16 cellular contexts compared by ENCODE assay signal in the genomic region with DNA sequence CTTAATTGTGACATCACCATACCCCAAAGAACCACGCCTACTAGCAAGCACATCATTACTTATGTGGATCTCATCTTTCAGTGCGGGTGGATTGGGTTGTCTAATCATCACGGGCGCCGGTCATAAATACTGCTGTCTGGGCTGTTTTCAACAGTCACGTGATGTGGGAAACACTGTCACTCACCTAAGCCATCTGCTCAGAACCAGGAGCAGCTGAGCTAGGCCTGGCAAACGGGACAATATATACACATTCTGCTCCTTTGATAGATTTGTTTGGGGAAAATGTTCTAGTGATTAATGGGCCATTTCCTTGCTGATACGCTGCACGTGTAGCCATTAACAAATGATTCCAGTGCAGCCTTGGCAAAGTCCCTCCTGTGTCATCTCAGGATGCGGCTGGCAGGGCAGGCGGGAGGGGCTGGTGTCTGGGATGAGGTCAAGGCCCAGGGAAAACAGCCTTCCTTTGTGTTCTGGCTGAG.
DNase-seq lines count a peak whose midpoint lies in the region; ATAC-seq and TF ChIP-seq lines count a peak whose summit lies in the region.
"Had no signal": no experiment of that assay in that cellular context is flagged by ENCODE, and none has a peak within 500 bp of the region (broad histone marks: within the 10 kb centered on the region; RNA-seq: fewer than 3 reads in every experiment).

No MANE protein-coding gene starts in this region.

- H3K27ac ChIP-seq in mesenchymal stem cell (ENCODE audit: low read length, poor library complexity, severe bottlenecking) = no peak overlapping the region
- H3K27ac ChIP-seq in ascending aorta = no peak overlapping the region
- H3K27ac ChIP-seq in CD4-positive, alpha-beta T cell (ENCODE audit: low read depth, low read length) = no peak overlapping the region
- H3K27ac ChIP-seq: BLaER1, SJCRH30 had no signal

- peaks cover 16 to 18% of the 10 kb centered on the region in 2 experiments for H3K27me3 ChIP-seq in mesenchymal stem cell (ENCODE audit: control insufficient read depth in 1 of 2, insufficient read depth in 1 of 2, low read length in 2 of 2)
- H3K27me3 ChIP-seq in ascending aorta = no peaks in the 10 kb centered on the region
- H3K27me3 ChIP-seq in CD4-positive, alpha-beta T cell (ENCODE audit: control insufficient read depth, insufficient read depth, low read length) = no peaks in the 10 kb centered on the region
- H3K27me3 ChIP-seq: BLaER1, SJCRH30 had no signal

- H3K4me1 Mint-ChIP-seq in brain = peaks cover 22% of the 10 kb centered on the region
- H3K4me1 Mint-ChIP-seq in CD4-positive, alpha-beta T cell (ENCODE audit: low read depth) = no peaks in the 10 kb centered on the region
- H3K4me1 Mint-ChIP-seq: activated B cell treated with CpG ODN at 0.5 μM for 24 hours; stimulated activated naive CD8-positive, alpha-beta T cell treated with anti-CD3 and anti-CD28 coated beads, Interleukin-15, amount 100 ng/mL, for 72 hours had no signal

- ATAC-seq in GM18511 (IDR thresholded peaks at IDR 0.05; ENCODE audit: unreplicated experiment) = no peak
- no peak for ATAC-seq in CD4-positive, alpha-beta T cell (ENCODE audit: poor library complexity)

- no peaks in the 10 kb centered on the region for H3K79me1 ChIP-seq in mesenchymal stem cell (replicated peaks; ENCODE audit: low read length, poor library complexity, severe bottlenecking)

- POLR2A ChIA-PET in CD4-positive, alpha-beta T cell (lab: Charles Lee) = no interaction called here

- TF ChIP-seq CTCF in brain (conservative IDR thresholded peaks at IDR 0.05) = no peak
- TF ChIP-seq CTCF in ascending aorta (IDR thresholded peaks at IDR 0.05) = no peak
- no peak for TF ChIP-seq CTCF in CD4-positive, alpha-beta T cell (IDR thresholded peaks at IDR 0.05)

- peaks cover 0 to 3% (median 0%) of the 10 kb centered on the region in 5 experiments for H3K9me3 Mint-ChIP-seq in brain
- no peaks in the 10 kb centered on the region for H3K9me3 Mint-ChIP-seq in CD4-positive, alpha-beta T cell
- H3K9me3 Mint-ChIP-seq: activated B cell treated with CpG ODN at 0.5 μM for 24 hours; stimulated activated naive CD8-positive, alpha-beta T cell treated with anti-CD3 and anti-CD28 coated beads, Interleukin-15, amount 100 ng/mL, for 72 hours had no signal

- peak overlapping the region; percentile 85 for H4K8ac ChIP-seq in mesenchymal stem cell (ENCODE audit: low read length)

- no peak overlapping the region for H2AK5ac ChIP-seq in mesenchymal stem cell (ENCODE audit: low read length, severe bottlenecking)

- H2BK12ac ChIP-seq in mesenchymal stem cell (ENCODE audit: low read length in 2 of 2) = peak overlapping the region; percentile 63 to 70

- peak overlapping the region; percentile 52 to 69 for H3K18ac ChIP-seq in mesenchymal stem cell (ENCODE audit: low read depth in 1 of 2, low read length in 2 of 2)

- CTCF ChIA-PET in CD4-positive, alpha-beta T cell (lab: Charles Lee) = no interaction called here

- intact Hi-C loops in ascending aorta (cut with DNase I) = no loop called here
- intact Hi-C loops in CD4-positive, alpha-beta T cell (cut with DNase I, micrococcal nuclease) = no loop called here

- no peaks in the 10 kb centered on the region for H3K4me1 ChIP-seq in mesenchymal stem cell (ENCODE audit: control insufficient read depth, insufficient read depth, low read depth, low read length)
- H3K4me1 ChIP-seq in ascending aorta = no peaks in the 10 kb centered on the region

- no peak overlapping the region for H2BK5ac ChIP-seq in mesenchymal stem cell (ENCODE audit: low read depth, low read length, poor library complexity, severe bottlenecking)

- WGBS in mesenchymal stem cell = 21% methylated on average over 11 of the region's 11 CpGs

- no peak overlapping the region for H3K4me2 ChIP-seq in mesenchymal stem cell (ENCODE audit: low read length, poor library complexity, severe bottlenecking)
- H3K4me2 ChIP-seq: BLaER1 had no signal

- H3K4ac ChIP-seq in mesenchymal stem cell (ENCODE audit: low read depth in 1 of 2, low read length in 2 of 2) = peak overlapping the region; percentile 47 to 85

- H3K36me3 ChIP-seq in mesenchymal stem cell (ENCODE audit: control insufficient read depth in 1 of 2, insufficient read depth in 2 of 2, low read depth in 1 of 2, low read length in 2 of 2) (no peaks in the 10 kb centered on the region), ascending aorta (no peaks in the 10 kb centered on the region)
- H3K36me3 ChIP-seq: BLaER1, SJCRH30 had no signal

- peak overlapping the region; percentile 71 for H2BK120ac ChIP-seq in mesenchymal stem cell (ENCODE audit: low read depth, low read length)

- peak overlapping the region in 1 of 5 experiments; percentile 9 for H3K4me3 Mint-ChIP-seq in brain
- no peak overlapping the region for H3K4me3 Mint-ChIP-seq in CD4-positive, alpha-beta T cell
- H3K4me3 Mint-ChIP-seq: activated B cell treated with CpG ODN at 0.5 μM for 24 hours; stimulated activated naive CD8-positive, alpha-beta T cell treated with anti-CD3 and anti-CD28 coated beads, Interleukin-15, amount 100 ng/mL, for 72 hours had no signal

- H3K14ac ChIP-seq in mesenchymal stem cell (ENCODE audit: low read length in 2 of 2) = no peak overlapping the region

- peaks cover 14% of the 10 kb centered on the region for H3K27me3 Mint-ChIP-seq in brain
- H3K27me3 Mint-ChIP-seq in CD4-positive, alpha-beta T cell = no peaks in the 10 kb centered on the region
- H3K27me3 Mint-ChIP-seq: stimulated activated naive CD8-positive, alpha-beta T cell treated with anti-CD3 and anti-CD28 coated beads, Interleukin-15, amount 100 ng/mL, for 72 hours had no signal

- peak overlapping the region; percentile 15 to 84 (median 62) for H3K27ac Mint-ChIP-seq in brain
- no peak overlapping the region for H3K27ac Mint-ChIP-seq in CD4-positive, alpha-beta T cell
- H3K27ac Mint-ChIP-seq: activated B cell treated with CpG ODN at 0.5 μM for 24 hours had no signal

- H2AFZ ChIP-seq in mesenchymal stem cell (ENCODE audit: low read depth, low read length) = no peak overlapping the region

- H3K36me3 Mint-ChIP-seq in brain = no peaks in the 10 kb centered on the region
- H3K36me3 Mint-ChIP-seq in CD4-positive, alpha-beta T cell (ENCODE audit: low read depth) = no peaks in the 10 kb centered on the region

- H4K91ac ChIP-seq in mesenchymal stem cell (ENCODE audit: low read length) = peak overlapping the region; percentile 44

- H3K9me3 ChIP-seq in mesenchymal stem cell (ENCODE audit: control insufficient read depth, low read length) (no peaks in the 10 kb centered on the region), ascending aorta (no peaks in the 10 kb centered on the region)
- no peaks in the 10 kb centered on the region for H3K9me3 ChIP-seq in CD4-positive, alpha-beta T cell (ENCODE audit: control insufficient read depth, low read length)
- H3K9me3 ChIP-seq: BLaER1, SJCRH30 had no signal

- peak; percentile 68 for DNase-seq in D341Med (ENCODE audit: low spot score)
- DNase-seq in NCI-H2171 treated with DMSO at 0.1 percent for 48 hours (lab: John Stamatoyannopoulos, UW) = peak; percentile 91
- DNase-seq in mesenchymal stem cell = peak; percentile 60
- no peak for DNase-seq in ascending aorta (ENCODE audit: low spot score in 2 of 2)
- DNase-seq in RPMI8226 = no peak
- no peak for DNase-seq in CD4-positive, alpha-beta T cell
- DNase-seq: activated B cell treated with CpG ODN at 0.5 μM for 24 hours; GF-D8; KBM-7; NCI-H226; stimulated activated CD4-positive, alpha-beta T cell treated with anti-CD3 and anti-CD28 coated beads, Interleukin-4, amount 100 ng/mL, for 4 hours had no signal

- no peak overlapping the region for H2BK15ac ChIP-seq in mesenchymal stem cell (ENCODE audit: low read depth, poor library complexity, severe bottlenecking)

- no peak overlapping the region for H3K4me3 ChIP-seq in mesenchymal stem cell (ENCODE audit: insufficient read depth in 1 of 2, low read depth in 1 of 2, low read length in 2 of 2)
- no peak overlapping the region for H3K4me3 ChIP-seq in ascending aorta
- H3K4me3 ChIP-seq: BLaER1, SJCRH30 had no signal

- H3K9ac ChIP-seq in mesenchymal stem cell (ENCODE audit: low read length) = no peak overlapping the region
- H3K9ac ChIP-seq: BLaER1 had no signal

- H3K23ac ChIP-seq in mesenchymal stem cell (ENCODE audit: low read length in 2 of 2) = no peak overlapping the region

Comparison
In these comparisons a context has a peak if more than half of its experiments do, and no peak if none do; other contexts are left out.
1. DNase-seq: peak in D341Med (single experiment), NCI-H2171 treated with DMSO at 0.1 percent for 48 hours (single experiment) and mesenchymal stem cell (single experiment); none in ascending aorta (0 of 2), RPMI8226 (single experiment) and CD4-positive, alpha-beta T cell (0 of 10).